ENCODE assay signal across 29 cellular contexts in genomic region chr10:78935697-78936407, GRCh38.
DNase-seq lines count a peak whose midpoint lies in the region; FAIRE-seq and TF ChIP-seq lines count a peak whose summit lies in the region.
"Had no signal": no experiment of that assay in that cellular context is flagged by ENCODE, and none has a peak within 500 bp of the region (broad histone marks: within the 10 kb centered on the region; RNA-seq: fewer than 3 reads in every experiment).

No MANE protein-coding gene starts in this region.

- H2BK15ac ChIP-seq in mesendoderm (replicated peaks; ENCODE audit: low read depth) = no peak overlapping the region

- no peak for TF ChIP-seq CTCF in RWPE1 (conservative IDR thresholded peaks at IDR 0.05; ENCODE audit: low read depth)
- TF ChIP-seq CTCF in stomach (IDR thresholded peaks at IDR 0.05) = no peak

- no peak overlapping the region for H2BK5ac ChIP-seq in mesendoderm (ENCODE audit: low read length)

- no peak overlapping the region for H3K9ac ChIP-seq in mesendoderm (ENCODE audit: low read length)

- H3K27me3 ChIP-seq in mesendoderm (ENCODE audit: insufficient read depth, low read length, poor library complexity) = no peaks in the 10 kb centered on the region
- H3K27me3 ChIP-seq in stomach = no peaks in the 10 kb centered on the region
- H3K27me3 ChIP-seq: breast epithelium, left lung had no signal

- CTCF ChIA-PET in RWPE1 (lab: Yijun Ruan, JAX) = interaction anchor here (1.3 kb wide), 1 partner anchor 39 kb away, joined by 4 read pairs; no protein-coding TSS in a partner anchor
- CTCF ChIA-PET in activated naive CD4-positive, alpha-beta T cell treated with anti-CD3 and anti-CD28 coated beads for 36 hours (lab: Charles Lee) = no interaction called here

- H3K4me2 ChIP-seq in mesendoderm (ENCODE audit: low read length) = no peak overlapping the region

- no peak overlapping the region for H4K5ac ChIP-seq in mesendoderm (ENCODE audit: low read length)

- no peaks in the 10 kb centered on the region for H3K79me2 ChIP-seq in mesendoderm (ENCODE audit: control insufficient read depth, insufficient read depth, low read length)

- H3K36me3 ChIP-seq in mesendoderm (ENCODE audit: control insufficient read depth, insufficient read depth, low read length) (no peaks in the 10 kb centered on the region), stomach (no peaks in the 10 kb centered on the region)
- H3K36me3 ChIP-seq: breast epithelium, left lung had no signal

- H3K4me3 Mint-ChIP-seq in dendritic cell treated with granulocyte-macrophage colony-stimulating factor and Interleukin-4, amounts not matched to agents 40 ng/mL and 50 ng/mL, for 4 days = no peak overlapping the region
- H3K4me3 Mint-ChIP-seq in activated naive CD4-positive, alpha-beta T cell treated with anti-CD3 and anti-CD28 coated beads for 36 hours = no peak overlapping the region
- H3K4me3 Mint-ChIP-seq: activated CD8-positive, alpha-beta T cell treated with anti-CD3 and anti-CD28 coated beads, Interleukin-2, amount 10 ng/mL, durations not matched to agents 7 days and 5 days; activated T-helper 17 cell treated with anti-CD3 and anti-CD28 coated beads, Interleukin-2, amount 50 U/mL, for 72 hours; B cell; CD4-positive, alpha-beta memory T cell; immature natural killer cell; mesothelial cell of epicardium; naive thymus-derived CD4-positive, alpha-beta T cell; T-helper 2 cell treated with Interferon-gamma antibody and Interleukin-4, amounts not matched to agents 5 μg/mL and 100 μg/mL, for 36 hours had no signal

- H3K18ac ChIP-seq in mesendoderm (ENCODE audit: low read length) = no peak overlapping the region

- no peak for TF ChIP-seq POLR2A in stomach (IDR thresholded peaks at IDR 0.05)

- H3K9me3 Mint-ChIP-seq in dendritic cell treated with granulocyte-macrophage colony-stimulating factor and Interleukin-4, amounts not matched to agents 40 ng/mL and 50 ng/mL, for 4 days = no peaks in the 10 kb centered on the region
- H3K9me3 Mint-ChIP-seq in activated naive CD4-positive, alpha-beta T cell treated with anti-CD3 and anti-CD28 coated beads for 36 hours = no peaks in the 10 kb centered on the region
- H3K9me3 Mint-ChIP-seq: activated naive CD4-positive, alpha-beta T cell treated with anti-CD3 and anti-CD28 coated beads, Interleukin-2, amount 50 U/mL, for 72 hours; activated T-helper 17 cell treated with anti-CD3 and anti-CD28 coated beads, Interleukin-2, amount 50 U/mL, for 72 hours; CD4-positive, alpha-beta memory T cell; immature natural killer cell; mesothelial cell of epicardium; naive thymus-derived CD4-positive, alpha-beta T cell; T-helper 2 cell treated with Interferon-gamma antibody and Interleukin-4, amounts not matched to agents 5 μg/mL and 100 μg/mL, for 36 hours had no signal

- no peak overlapping the region for H2BK120ac ChIP-seq in mesendoderm (ENCODE audit: low read depth, low read length)

- intact Hi-C loops in dendritic cell treated with granulocyte-macrophage colony-stimulating factor and Interleukin-4, amounts not matched to agents 40 ng/mL and 50 ng/mL, for 4 days (cut with micrococcal nuclease) = no loop called here
- intact Hi-C loops in stomach (cut with DNase I; ENCODE audit: low total_unique reads) = no loop called here
- intact Hi-C loops in activated naive CD4-positive, alpha-beta T cell treated with anti-CD3 and anti-CD28 coated beads for 36 hours (cut with micrococcal nuclease) = loop anchor here (2.0 to 5.0 kb wide), 2 partner anchors 133 to 261 kb away; partner anchors contain the start of gene ZMIZ1

- H3K56ac ChIP-seq in mesendoderm (ENCODE audit: low read length) = peak overlapping the region; percentile 58

- DNase-seq in RWPE1 (ENCODE audit: low spot score) (no peak), mesendoderm (no peak), stomach (no peak), GM19239 (ENCODE audit: insufficient read length, low spot score) (no peak)
- no peak for DNase-seq in stimulated activated CD4-positive, alpha-beta T cell treated with anti-CD3 and anti-CD28 coated beads, Interleukin-4, amount 100 ng/mL, for 24 hours
- DNase-seq in activated naive CD4-positive, alpha-beta T cell treated with anti-CD3 and anti-CD28 coated beads for 36 hours = no peak
- no peak for DNase-seq in stimulated activated CD4-positive, alpha-beta T cell treated with anti-CD3 and anti-CD28 coated beads, Interleukin-15, amount 100 ng/mL, for 24 hours
- DNase-seq: ACHN; activated CD8-positive, alpha-beta T cell treated with anti-CD3 and anti-CD28 coated beads, Interleukin-2, amount 10 ng/mL, durations not matched to agents 7 days and 5 days; CD4-positive, alpha-beta memory T cell; H7; hypothalamus; immature natural killer cell; left lung; naive thymus-derived CD4-positive, alpha-beta T cell; NCI-H1092 treated with DMSO at 0.1 percent for 48 hours; NCI-H187 treated with DMSO at 0.1 percent for 48 hours; NCI-H524 treated with DMSO at 0.1 percent for 48 hours; SIG-M5; stimulated activated naive CD4-positive, alpha-beta T cell had no signal

- H3K36me3 Mint-ChIP-seq in dendritic cell treated with granulocyte-macrophage colony-stimulating factor and Interleukin-4, amounts not matched to agents 40 ng/mL and 50 ng/mL, for 4 days (ENCODE audit: low read depth) = no peaks in the 10 kb centered on the region
- H3K36me3 Mint-ChIP-seq in activated naive CD4-positive, alpha-beta T cell treated with anti-CD3 and anti-CD28 coated beads for 36 hours (ENCODE audit: low read depth) = no peaks in the 10 kb centered on the region
- H3K36me3 Mint-ChIP-seq: activated naive CD4-positive, alpha-beta T cell treated with anti-CD3 and anti-CD28 coated beads, Interleukin-2, amount 50 U/mL, for 72 hours; CD4-positive, alpha-beta memory T cell; immature natural killer cell; mesothelial cell of epicardium; naive thymus-derived CD4-positive, alpha-beta T cell had no signal

- FAIRE-seq in GM19239 (lab: Jason Lieb, UNC) = no peak
- FAIRE-seq: GM18507, HTR-8/SVneo had no signal

- no CpG with 5 or more reads among the region's 12 CpGs for WGBS in mesendoderm (ENCODE audit: extremely low coverage, insufficient coverage, low lambda C conversion rate)
- 82 to 89% (median 84%) methylated on average over 12 of the region's 12 CpGs for WGBS in stomach, 5 donors

- peak overlapping the region; percentile 31 for H3K27ac Mint-ChIP-seq in dendritic cell treated with granulocyte-macrophage colony-stimulating factor and Interleukin-4, amounts not matched to agents 40 ng/mL and 50 ng/mL, for 4 days
- no peak overlapping the region for H3K27ac Mint-ChIP-seq in activated naive CD4-positive, alpha-beta T cell treated with anti-CD3 and anti-CD28 coated beads for 36 hours
- H3K27ac Mint-ChIP-seq: activated CD8-positive, alpha-beta T cell treated with anti-CD3 and anti-CD28 coated beads, Interleukin-2, amount 10 ng/mL, durations not matched to agents 7 days and 5 days; activated naive CD4-positive, alpha-beta T cell treated with anti-CD3 and anti-CD28 coated beads, Interleukin-2, amount 50 U/mL, for 72 hours; activated T-helper 17 cell treated with anti-CD3 and anti-CD28 coated beads, Interleukin-2, amount 50 U/mL, for 72 hours; B cell; CD4-positive, alpha-beta memory T cell; immature natural killer cell; mesothelial cell of epicardium; T-helper 2 cell treated with Interferon-gamma antibody and Interleukin-4, amounts not matched to agents 5 μg/mL and 100 μg/mL, for 36 hours had no signal

- no peak overlapping the region for H2AK5ac ChIP-seq in mesendoderm (ENCODE audit: low read length)

- peak overlapping the region; percentile 0; the same call in 1 of the 2 replicates for H3K27ac ChIP-seq in RWPE1
- no peak overlapping the region for H3K27ac ChIP-seq in mesendoderm (ENCODE audit: low read depth, low read length)
- H3K27ac ChIP-seq in stomach = peak overlapping the region; percentile 6 to 83 (median 64)
- H3K27ac ChIP-seq: breast epithelium had no signal

- H3K23ac ChIP-seq in mesendoderm (ENCODE audit: low read length) = no peak overlapping the region

- no peak overlapping the region for H4K8ac ChIP-seq in mesendoderm (ENCODE audit: low read depth, low read length)

- H3K4me1 ChIP-seq in mesendoderm (ENCODE audit: control insufficient read depth, low read depth, low read length) (peaks cover 15% of the 10 kb centered on the region), stomach (peaks cover 16 to 58% (median 40%) of the 10 kb centered on the region in 4 donors)
- H3K4me1 ChIP-seq: breast epithelium had no signal

- no peaks in the 10 kb centered on the region for H3K79me1 ChIP-seq in mesendoderm (ENCODE audit: low read length)

- peaks cover 16% of the 10 kb centered on the region for H3K27me3 Mint-ChIP-seq in dendritic cell treated with granulocyte-macrophage colony-stimulating factor and Interleukin-4, amounts not matched to agents 40 ng/mL and 50 ng/mL, for 4 days
- H3K27me3 Mint-ChIP-seq in activated naive CD4-positive, alpha-beta T cell treated with anti-CD3 and anti-CD28 coated beads for 36 hours (ENCODE audit: low read depth) = no peaks in the 10 kb centered on the region
- H3K27me3 Mint-ChIP-seq: activated T-helper 17 cell treated with anti-CD3 and anti-CD28 coated beads, Interleukin-2, amount 50 U/mL, for 72 hours; CD4-positive, alpha-beta memory T cell; naive thymus-derived CD4-positive, alpha-beta T cell had no signal

- POLR2A ChIA-PET in RWPE1 (lab: Yijun Ruan, JAX; ENCODE audit: low non-redundant PET) = interaction anchor here (0.6 kb wide), 1 partner anchor 57 kb away, joined by 3 read pairs; no protein-coding TSS in a partner anchor

- H3K4ac ChIP-seq in mesendoderm (ENCODE audit: low read depth, low read length) = no peak overlapping the region

- TF ChIP-seq EP300 in stomach (IDR thresholded peaks at IDR 0.05) = peak; percentile 97

- H3K9me3 ChIP-seq in stomach = no peaks in the 10 kb centered on the region
- H3K9me3 ChIP-seq: breast epithelium, left lung had no signal

- peaks cover 47% of the 10 kb centered on the region for H3K4me1 Mint-ChIP-seq in dendritic cell treated with granulocyte-macrophage colony-stimulating factor and Interleukin-4, amounts not matched to agents 40 ng/mL and 50 ng/mL, for 4 days (ENCODE audit: low read depth)
- no peaks in the 10 kb centered on the region for H3K4me1 Mint-ChIP-seq in activated naive CD4-positive, alpha-beta T cell treated with anti-CD3 and anti-CD28 coated beads for 36 hours (ENCODE audit: low read depth)
- H3K4me1 Mint-ChIP-seq: activated T-helper 17 cell treated with anti-CD3 and anti-CD28 coated beads, Interleukin-2, amount 50 U/mL, for 72 hours; B cell; CD4-positive, alpha-beta memory T cell; immature natural killer cell had no signal

- H3K4me3 ChIP-seq in mesendoderm (ENCODE audit: low read length) = no peak overlapping the region
- H3K4me3 ChIP-seq in stomach = no peak overlapping the region
- H3K4me3 ChIP-seq: breast epithelium, left lung had no signal
